In the genomic region with DNA sequence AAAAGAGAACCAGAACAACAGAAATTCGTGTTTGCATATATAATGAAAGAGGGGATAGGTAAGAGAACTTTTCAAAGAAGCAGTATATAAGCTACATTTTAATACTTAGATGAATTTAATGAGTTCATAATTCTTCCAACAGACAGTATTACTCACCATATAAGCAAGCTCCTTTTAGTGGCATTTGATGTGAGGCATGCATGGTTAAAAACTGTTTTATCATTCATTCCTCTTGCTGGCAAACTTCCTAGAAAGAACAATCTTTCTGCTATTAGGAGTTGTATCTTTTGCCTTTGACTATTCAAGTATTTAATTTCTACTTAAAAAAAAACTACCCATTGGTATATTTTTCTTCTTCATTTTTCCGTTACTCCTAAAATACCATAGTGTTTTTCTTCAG, we compare ENCODE assay signal across 19 cellular contexts.
A peak's percentile ranks its signal among the peaks of the same experiment; 100 is the strongest.
DNase-seq lines count a peak whose midpoint lies in the region; ATAC-seq and TF ChIP-seq lines count a peak whose summit lies in the region.
"Had no signal": no experiment of that assay in that cellular context is flagged by ENCODE, and none has a peak within 500 bp of the region (broad histone marks: within the 10 kb centered on the region; RNA-seq: fewer than 3 reads in every experiment).

No MANE protein-coding gene starts in this region.

- H3K36me3 ChIP-seq in aorta (ENCODE audit: control insufficient read depth in 1 of 2, insufficient read depth in 2 of 2, low read length in 1 of 2) = no peaks in the 10 kb centered on the region

- ATAC-seq in aorta (ENCODE audit: low FRiP score) = no peak
- no peak for ATAC-seq in GM21423 (IDR thresholded peaks at IDR 0.05; ENCODE audit: unreplicated experiment)
- no peak for ATAC-seq in left colon
- ATAC-seq: heart left ventricle, upper lobe of right lung had no signal

- intact Hi-C loops in aorta (cut with DNase I) (no loop called here), left colon (cut with DNase I, micrococcal nuclease) (no loop called here)

- no peaks in the 10 kb centered on the region for H3K27me3 ChIP-seq in aorta (ENCODE audit: control insufficient read depth in 1 of 2, insufficient read depth in 2 of 2, low read length in 1 of 2)
- H3K27me3 ChIP-seq: heart left ventricle, upper lobe of right lung had no signal

- 30 to 37% methylated on average over 2 of the region's 2 CpGs for WGBS in aorta, 2 donors

- H3K9me3 ChIP-seq in aorta (ENCODE audit: control insufficient read depth, low read length) = no peaks in the 10 kb centered on the region
- H3K9me3 ChIP-seq: heart left ventricle, upper lobe of right lung had no signal

- H3K4me3 ChIP-seq in fibroblast of pulmonary artery (replicated peaks; ENCODE audit: low read depth, low read length) (no peak overlapping the region), aorta (ENCODE audit: low read length in 2 of 2) (no peak overlapping the region)
- H3K4me3 ChIP-seq: heart left ventricle, upper lobe of right lung had no signal

- no peaks in the 10 kb centered on the region for H3K4me1 ChIP-seq in aorta (ENCODE audit: control insufficient read depth in 1 of 2, insufficient read depth in 2 of 2, low read length in 2 of 2)
- H3K4me1 ChIP-seq: upper lobe of right lung had no signal

- TF ChIP-seq CTCF in fibroblast of pulmonary artery (IDR thresholded peaks at IDR 0.05; ENCODE audit: low read length, missing control alignments) = no peak

- no peak overlapping the region for H3K27ac ChIP-seq in aorta (ENCODE audit: low read depth in 1 of 2, low read length in 2 of 2)
- H3K27ac ChIP-seq: heart left ventricle, upper lobe of right lung had no signal

- DNase-seq in A172 (ENCODE audit: low spot score) (peak; percentile 25), GM03348 (ENCODE audit: low spot score) (peak; percentile 28), amniotic epithelial cell (ENCODE audit: low read depth) (peak; percentile 58), fibroblast of pulmonary artery (ENCODE audit: low read depth) (peak; percentile 61), DMS79 (lab: John Stamatoyannopoulos, UW) (no peak), aorta (no peak), left colon (no peak)
- DNase-seq: 8988T; activated CD4-positive, CD25-positive, alpha-beta regulatory T cell; CD8-positive, alpha-beta memory T cell; cerebellar nuclear complex; heart left ventricle; NCI-H1694; NCI-H446 treated with DMSO at 0.1 percent for 48 hours; SHP77; stimulated activated CD4-positive, alpha-beta T cell treated with anti-CD3 and anti-CD28 coated beads, Interleukin-15, amount 100 ng/mL, for 24 hours; T-helper 2 cell; upper lobe of right lung had no signal

Comparison
In these comparisons a context has a peak if more than half of its experiments do, and no peak if none do; other contexts are left out.
1. DNase-seq: peak in A172 (single experiment), GM03348 (single experiment), amniotic epithelial cell (single experiment) and fibroblast of pulmonary artery (single experiment); none in DMS79 (single experiment), aorta (0 of 2) and left colon (0 of 2).